ENCODE assay signal across 1 cellular context in genomic region chr16:24700549-24701392, GRCh38.
TF ChIP-seq lines count a peak whose summit lies in the region.

No MANE protein-coding gene starts in this region.

TF ChIP-seq in WTC11, 78 proteins besides CTCF, POLR2A, EP300 and RAD21 (continued from another document):
- TF ChIP-seq, protein P1, sequence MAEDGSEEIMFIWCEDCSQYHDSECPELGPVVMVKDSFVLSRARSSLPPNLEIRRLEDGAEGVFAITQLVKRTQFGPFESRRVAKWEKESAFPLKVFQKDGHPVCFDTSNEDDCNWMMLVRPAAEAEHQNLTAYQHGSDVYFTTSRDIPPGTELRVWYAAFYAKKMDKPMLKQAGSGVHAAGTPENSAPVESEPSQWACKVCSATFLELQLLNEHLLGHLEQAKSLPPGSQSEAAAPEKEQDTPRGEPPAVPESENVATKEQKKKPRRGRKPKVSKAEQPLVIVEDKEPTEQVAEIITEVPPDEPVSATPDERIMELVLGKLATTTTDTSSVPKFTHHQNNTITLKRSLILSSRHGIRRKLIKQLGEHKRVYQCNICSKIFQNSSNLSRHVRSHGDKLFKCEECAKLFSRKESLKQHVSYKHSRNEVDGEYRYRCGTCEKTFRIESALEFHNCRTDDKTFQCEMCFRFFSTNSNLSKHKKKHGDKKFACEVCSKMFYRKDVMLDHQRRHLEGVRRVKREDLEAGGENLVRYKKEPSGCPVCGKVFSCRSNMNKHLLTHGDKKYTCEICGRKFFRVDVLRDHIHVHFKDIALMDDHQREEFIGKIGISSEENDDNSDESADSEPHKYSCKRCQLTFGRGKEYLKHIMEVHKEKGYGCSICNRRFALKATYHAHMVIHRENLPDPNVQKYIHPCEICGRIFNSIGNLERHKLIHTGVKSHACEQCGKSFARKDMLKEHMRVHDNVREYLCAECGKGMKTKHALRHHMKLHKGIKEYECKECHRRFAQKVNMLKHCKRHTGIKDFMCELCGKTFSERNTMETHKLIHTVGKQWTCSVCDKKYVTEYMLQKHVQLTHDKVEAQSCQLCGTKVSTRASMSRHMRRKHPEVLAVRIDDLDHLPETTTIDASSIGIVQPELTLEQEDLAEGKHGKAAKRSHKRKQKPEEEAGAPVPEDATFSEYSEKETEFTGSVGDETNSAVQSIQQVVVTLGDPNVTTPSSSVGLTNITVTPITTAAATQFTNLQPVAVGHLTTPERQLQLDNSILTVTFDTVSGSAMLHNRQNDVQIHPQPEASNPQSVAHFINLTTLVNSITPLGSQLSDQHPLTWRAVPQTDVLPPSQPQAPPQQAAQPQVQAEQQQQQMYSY (CRISPR knock-in tag; IDR thresholded peaks at IDR 0.05): no peak
- TF ChIP-seq CDX4 (CRISPR knock-in tag; IDR thresholded peaks at IDR 0.05; ENCODE audit: borderline replicate concordance): no peak
